Comparison of ENCODE assay signal across 17 cellular contexts in genomic region chr6:10384064-10384317, GRCh38. TPM values are rescaled to one million over a fixed set of nuclear protein-coding genes. Genes with fewer than 3 reads are reported as not detected.
DNase-seq lines count a peak whose midpoint lies in the region; ATAC-seq and TF ChIP-seq lines count a peak whose summit lies in the region.
"Had no signal": no experiment of that assay in that cellular context is flagged by ENCODE, and none has a peak within 500 bp of the region (broad histone marks: within the 10 kb centered on the region; RNA-seq: fewer than 3 reads in every experiment).

No MANE protein-coding gene starts in this region.

- H3K4me3 ChIP-seq in HUES6 (ENCODE audit: low read depth, low read length): peak overlapping the region; percentile 49; the same call in 1 of the 2 replicates
- H3K4me3 ChIP-seq in mammary epithelial cell (replicated peaks in 1 of 3; ENCODE audit: insufficient read depth in 1 of 3, low read depth in 2 of 3, low read length in 3 of 3): no peak overlapping the region
- H3K4me3 ChIP-seq: thyroid gland had no signal

- H3K4me3 Mint-ChIP-seq in Calu3 (ENCODE audit: low read depth, unreplicated experiment): peak overlapping the region; percentile 68
- peak overlapping the region; percentile 2 to 32 (median 9) for H3K4me3 Mint-ChIP-seq in nephron
- no peak overlapping the region for H3K4me3 Mint-ChIP-seq in stimulated activated effector memory CD8-positive, alpha-beta T cell treated with anti-CD3 and anti-CD28 coated beads, Interleukin-12 subunit alpha, Interleukin-12 subunit beta, amount 100 ng/mL, for 72 hours
- H3K4me3 Mint-ChIP-seq: natural killer cell had no signal

- peaks cover 61% of the 10 kb centered on the region for H3K4me1 ChIP-seq in HUES6 (ENCODE audit: control insufficient read depth, insufficient read depth, low read length)
- peaks cover 8% of the 10 kb centered on the region for H3K4me1 ChIP-seq in mammary epithelial cell (ENCODE audit: insufficient read depth, low read length)

- H3K36me3 ChIP-seq in HUES6 (ENCODE audit: control insufficient read depth, insufficient read depth, low read length) (no peaks in the 10 kb centered on the region), mammary epithelial cell (ENCODE audit: insufficient read depth, low read length) (no peaks in the 10 kb centered on the region)
- H3K36me3 ChIP-seq: thyroid gland had no signal

- intact Hi-C loops in Calu3 (cut with micrococcal nuclease; ENCODE audit: unreplicated experiment): no loop called here
- intact Hi-C loops in mammary epithelial cell (cut with micrococcal nuclease): no loop called here

- H3K4me1 Mint-ChIP-seq in Calu3 (ENCODE audit: low read depth, unreplicated experiment) (peaks cover 7% of the 10 kb centered on the region), nephron (peaks cover 33% of the 10 kb centered on the region)
- H3K4me1 Mint-ChIP-seq in stimulated activated effector memory CD8-positive, alpha-beta T cell treated with anti-CD3 and anti-CD28 coated beads, Interleukin-12 subunit alpha, Interleukin-12 subunit beta, amount 100 ng/mL, for 72 hours: peaks cover 8% of the 10 kb centered on the region

- peak overlapping the region; percentile 9 for H3K27ac Mint-ChIP-seq in Calu3 (ENCODE audit: unreplicated experiment)
- H3K27ac Mint-ChIP-seq in nephron: no peak overlapping the region
- H3K27ac Mint-ChIP-seq in stimulated activated effector memory CD8-positive, alpha-beta T cell treated with anti-CD3 and anti-CD28 coated beads, Interleukin-12 subunit alpha, Interleukin-12 subunit beta, amount 100 ng/mL, for 72 hours: no peak overlapping the region
- H3K27ac Mint-ChIP-seq: natural killer cell had no signal

- H2AFZ ChIP-seq in mammary epithelial cell (ENCODE audit: low read depth, low read length): peak overlapping the region; percentile 95

- CTCF ChIA-PET in Calu3 (lab: Charles Lee): no interaction called here
- CTCF ChIA-PET in mammary epithelial cell (lab: Charles Lee; ENCODE audit: low non-redundant PET): no interaction called here

- H3K9me3 ChIP-seq in HUES6 (ENCODE audit: control insufficient read depth, insufficient read depth, low read depth, low read length): no peaks in the 10 kb centered on the region
- H3K9me3 ChIP-seq in mammary epithelial cell (replicated peaks; ENCODE audit: insufficient read depth, low read length): no peaks in the 10 kb centered on the region
- H3K9me3 ChIP-seq: SK-N-SH, thyroid gland had no signal

- H3K4me2 ChIP-seq in mammary epithelial cell (ENCODE audit: insufficient read depth, low read depth, low read length): peak overlapping the region; percentile 87
- H3K4me2 ChIP-seq: SK-N-SH had no signal

- H3K36me3 Mint-ChIP-seq in Calu3 (ENCODE audit: insufficient read depth, unreplicated experiment) (peaks cover 11% of the 10 kb centered on the region), nephron (ENCODE audit: low read depth) (no peaks in the 10 kb centered on the region)
- H3K36me3 Mint-ChIP-seq in stimulated activated effector memory CD8-positive, alpha-beta T cell treated with anti-CD3 and anti-CD28 coated beads, Interleukin-12 subunit alpha, Interleukin-12 subunit beta, amount 100 ng/mL, for 72 hours: no peaks in the 10 kb centered on the region

- dilution Hi-C loops in mammary epithelial cell (cut with HindIII; ENCODE audit: low sequenced_read_pairs): no loop called here

- BruUV-seq in Calu3 (replicated peaks; lab: Mats Ljungman, UMichigan) (no TSS peak), mammary epithelial cell (replicated peaks; lab: Mats Ljungman, UMichigan) (no TSS peak)

- TF ChIP-seq CTCF in Calu3 (IDR thresholded peaks at IDR 0.05; ENCODE audit: unreplicated experiment) (no peak), mammary epithelial cell (conservative IDR thresholded peaks at IDR 0.05 in 1 of 2, IDR thresholded peaks at IDR 0.05 in 1 of 2; ENCODE audit: extremely low read depth in 1 of 2, insufficient read depth in 1 of 2, low read depth in 1 of 2, low read length in 2 of 2) (no peak), nephron (IDR thresholded peaks at IDR 0.05; ENCODE audit: unreplicated experiment in 3 of 3) (no peak)

- no peaks in the 10 kb centered on the region for H3K27me3 Mint-ChIP-seq in Calu3 (ENCODE audit: unreplicated experiment)
- peaks cover 95% of the 10 kb centered on the region for H3K27me3 Mint-ChIP-seq in nephron (ENCODE audit: low read depth)

- H3K27ac ChIP-seq in HUES6 (ENCODE audit: low read depth, low read length): no peak overlapping the region
- H3K27ac ChIP-seq in mammary epithelial cell (ENCODE audit: insufficient read depth, low read depth, low read length): no peak overlapping the region
- H3K27ac ChIP-seq: thyroid gland had no signal

- H4K20me1 ChIP-seq in mammary epithelial cell (ENCODE audit: insufficient read depth, low read length): no peaks in the 10 kb centered on the region

- in situ Hi-C loops in mammary epithelial cell (cut with MboI; ENCODE audit: low sequenced_read_pairs in 2 of 2): no loop called here

- 30% methylated on average over 6 of the region's 7 CpGs for WGBS in mammary epithelial cell (ENCODE audit: low coverage, missing lambda C conversion rate)

- H3K9me3 Mint-ChIP-seq in Calu3 (ENCODE audit: low read depth, unreplicated experiment) (no peaks in the 10 kb centered on the region), nephron (peaks cover 3% of the 10 kb centered on the region)
- peaks cover 3% of the 10 kb centered on the region for H3K9me3 Mint-ChIP-seq in stimulated activated effector memory CD8-positive, alpha-beta T cell treated with anti-CD3 and anti-CD28 coated beads, Interleukin-12 subunit alpha, Interleukin-12 subunit beta, amount 100 ng/mL, for 72 hours

- H3K27me3 ChIP-seq in HUES6 (ENCODE audit: control insufficient read depth, insufficient read depth, low read length) (peaks cover 95% of the 10 kb centered on the region), mammary epithelial cell (ENCODE audit: insufficient read depth, low read length) (no peaks in the 10 kb centered on the region)

- H3K9ac ChIP-seq in HUES6 (ENCODE audit: low read length): no peak overlapping the region
- H3K9ac ChIP-seq in mammary epithelial cell (ENCODE audit: insufficient read depth, low read length): no peak overlapping the region
- H3K9ac ChIP-seq: SK-N-SH had no signal

- no peak for ATAC-seq in stimulated activated effector memory CD8-positive, alpha-beta T cell treated with anti-CD3 and anti-CD28 coated beads, Interleukin-12 subunit alpha, Interleukin-12 subunit beta, amount 100 ng/mL, for 72 hours
- ATAC-seq: natural killer cell had no signal

- no peaks in the 10 kb centered on the region for H3K79me2 ChIP-seq in mammary epithelial cell (ENCODE audit: insufficient read depth, low read length)

- DNase-seq in Calu3: no peak
- no peak for DNase-seq in mammary epithelial cell
- DNase-seq in NOMO-1 treated with DMSO at 0.1 percent for 48 hours (lab: John Stamatoyannopoulos, UW; ENCODE audit: unreplicated experiment): no peak
- no peak for DNase-seq in stimulated activated effector memory CD8-positive, alpha-beta T cell treated with anti-CD3 and anti-CD28 coated beads, Interleukin-12 subunit alpha, Interleukin-12 subunit beta, amount 100 ng/mL, for 72 hours (ENCODE audit: low spot score in 2 of 2)
- DNase-seq in stimulated activated CD4-positive, alpha-beta T cell treated with anti-CD3 and anti-CD28 coated beads, Interleukin-4, amount 100 ng/mL, for 4 hours: no peak
- DNase-seq in GDM1 (lab: John Stamatoyannopoulos, UW): no peak
- DNase-seq: activated naive CD4-positive, alpha-beta T cell treated with Interleukin-2 at 50 U/mL for 16 hours; DMS79; effector memory CD4-positive, alpha-beta T cell; natural killer cell; NCI-H1694; NCI-H345; thyroid gland had no signal

RNA-seq across cellular contexts. Expression of gene TFAP2A, which starts 30.9 kb away (rescaled TPM):
- total RNA-seq in Calu3 (2022) (74.7 and 77.0 TPM in 2 replicates), mammary epithelial cell (100 to 1,000 TPM in 1 of 2 donors, 10 to 100 TPM in 1; 15.7 to 112 TPM)
- 18.8 TPM for polyA plus RNA-seq in mammary epithelial cell
- 31.8 TPM for polyA minus RNA-seq in mammary epithelial cell
- total RNA-seq: lung microvascular endothelial cell, natural killer cell had no signal
